In genomic region chr2:190088917-190089316, GRCh38 we compare ENCODE assay signal across 8 cellular contexts. TPM values are rescaled to one million over a fixed set of nuclear protein-coding genes. Genes with fewer than 3 reads are reported as not detected.
DNase-seq lines count a peak whose midpoint lies in the region; ATAC-seq and TF ChIP-seq lines count a peak whose summit lies in the region.

No MANE protein-coding gene starts in this region.

- no TSS peak for BruUV-seq in Calu3 (replicated peaks; lab: Mats Ljungman, UMichigan)

- H3K4me3 Mint-ChIP-seq in Calu3 (ENCODE audit: low read depth, unreplicated experiment): no peak overlapping the region

- H3K27me3 Mint-ChIP-seq in Calu3 (ENCODE audit: unreplicated experiment): no peaks in the 10 kb centered on the region

- TF ChIP-seq POLR2A in body of pancreas (IDR thresholded peaks at IDR 0.05): no peak

- intact Hi-C loops in Calu3 (cut with micrococcal nuclease; ENCODE audit: unreplicated experiment) (loop anchor here (1.0 to 5.0 kb wide), 6 partner anchors 33 to 713 kb away; no protein-coding TSS in a partner anchor), body of pancreas (cut with DNase I) (no loop called here)

- no peaks in the 10 kb centered on the region for H3K4me1 ChIP-seq in RWPE2 (ENCODE audit: insufficient read depth, poor library complexity, severe bottlenecking)
- H3K4me1 ChIP-seq in body of pancreas: no peaks in the 10 kb centered on the region

- no peaks in the 10 kb centered on the region for H3K36me3 Mint-ChIP-seq in Calu3 (ENCODE audit: insufficient read depth, unreplicated experiment)

- H3K9me3 Mint-ChIP-seq in Calu3 (ENCODE audit: low read depth, unreplicated experiment): no peaks in the 10 kb centered on the region

- no peak overlapping the region for H3K27ac Mint-ChIP-seq in Calu3 (ENCODE audit: unreplicated experiment)

- TF ChIP-seq CTCF in Calu3 (IDR thresholded peaks at IDR 0.05; ENCODE audit: unreplicated experiment) (peak; percentile 82), LNCAP (IDR thresholded peaks at IDR 0.05) (peak; percentile 63; the same call in 1 of the 2 replicates), RWPE2 (IDR thresholded peaks at IDR 0.05; ENCODE audit: poor library complexity, severe bottlenecking) (peak; percentile 86), body of pancreas (IDR thresholded peaks at IDR 0.05) (peak; percentile 49 to 72 (median 69))

- no peak overlapping the region for H3K4me3 ChIP-seq in RWPE2 (ENCODE audit: severe bottlenecking)
- no peak overlapping the region for H3K4me3 ChIP-seq in body of pancreas

- WGBS in body of pancreas, 2 donors: 17 to 29% methylated on average over 4 of the region's 4 CpGs

- no peaks in the 10 kb centered on the region for H3K9me3 ChIP-seq in RWPE2 (ENCODE audit: severe bottlenecking)
- H3K9me3 ChIP-seq in body of pancreas: no peaks in the 10 kb centered on the region

- H3K27ac ChIP-seq in RWPE2 (ENCODE audit: poor library complexity, severe bottlenecking) (no peak overlapping the region), body of pancreas (no peak overlapping the region)

- DNase-seq in Calu3 (peak; percentile 59), RWPE2 (ENCODE audit: low spot score) (no peak), body of pancreas (peak; percentile 45 to 61 (median 52)), inferior parietal cortex (ENCODE audit: extremely low spot score) (peak; percentile 93)
- peak; percentile 36 to 40 for DNase-seq in stimulated activated CD4-positive, alpha-beta T cell treated with anti-CD3 and anti-CD28 coated beads, Interleukin-2, amount 100 ng/mL, for 48 hours

- CTCF ChIA-PET in Calu3 (lab: Charles Lee): interaction anchor here (1.4 to 1.5 kb wide), 2 partner anchors 91 to 231 kb away, joined by 4 to 8 read pairs; partner anchors contain the start of gene HIBCH

- no peaks in the 10 kb centered on the region for H3K27me3 ChIP-seq in RWPE2 (ENCODE audit: insufficient read depth, poor library complexity, severe bottlenecking)
- H3K27me3 ChIP-seq in body of pancreas: no peaks in the 10 kb centered on the region

- no peaks in the 10 kb centered on the region for H3K36me3 ChIP-seq in RWPE2 (ENCODE audit: low read depth)
- no peaks in the 10 kb centered on the region for H3K36me3 ChIP-seq in body of pancreas (replicated peaks in 1 of 2; ENCODE audit: insufficient read depth in 1 of 2, low read depth in 2 of 2)

- ATAC-seq in GM19395 (IDR thresholded peaks at IDR 0.05; ENCODE audit: unreplicated experiment) (peak; percentile 78), RWPE2 (ENCODE audit: low read depth) (peak; percentile 42; the same call in 1 of the 3 replicates), body of pancreas (peak; percentile 77), HG03095 (IDR thresholded peaks at IDR 0.05; ENCODE audit: unreplicated experiment) (no peak)

- H3K4me1 Mint-ChIP-seq in Calu3 (ENCODE audit: low read depth, unreplicated experiment): peaks cover 9% of the 10 kb centered on the region

RNA-seq across cellular contexts. Expression of gene MSTN, which starts 26.4 kb away (rescaled TPM):
- total RNA-seq in Calu3 (2022): 0.24 TPM in 1 of 2 replicates, not detected in the other
- total RNA-seq in body of pancreas: not detected
